8 cellular contexts compared by ENCODE assay signal in the genomic region with DNA sequence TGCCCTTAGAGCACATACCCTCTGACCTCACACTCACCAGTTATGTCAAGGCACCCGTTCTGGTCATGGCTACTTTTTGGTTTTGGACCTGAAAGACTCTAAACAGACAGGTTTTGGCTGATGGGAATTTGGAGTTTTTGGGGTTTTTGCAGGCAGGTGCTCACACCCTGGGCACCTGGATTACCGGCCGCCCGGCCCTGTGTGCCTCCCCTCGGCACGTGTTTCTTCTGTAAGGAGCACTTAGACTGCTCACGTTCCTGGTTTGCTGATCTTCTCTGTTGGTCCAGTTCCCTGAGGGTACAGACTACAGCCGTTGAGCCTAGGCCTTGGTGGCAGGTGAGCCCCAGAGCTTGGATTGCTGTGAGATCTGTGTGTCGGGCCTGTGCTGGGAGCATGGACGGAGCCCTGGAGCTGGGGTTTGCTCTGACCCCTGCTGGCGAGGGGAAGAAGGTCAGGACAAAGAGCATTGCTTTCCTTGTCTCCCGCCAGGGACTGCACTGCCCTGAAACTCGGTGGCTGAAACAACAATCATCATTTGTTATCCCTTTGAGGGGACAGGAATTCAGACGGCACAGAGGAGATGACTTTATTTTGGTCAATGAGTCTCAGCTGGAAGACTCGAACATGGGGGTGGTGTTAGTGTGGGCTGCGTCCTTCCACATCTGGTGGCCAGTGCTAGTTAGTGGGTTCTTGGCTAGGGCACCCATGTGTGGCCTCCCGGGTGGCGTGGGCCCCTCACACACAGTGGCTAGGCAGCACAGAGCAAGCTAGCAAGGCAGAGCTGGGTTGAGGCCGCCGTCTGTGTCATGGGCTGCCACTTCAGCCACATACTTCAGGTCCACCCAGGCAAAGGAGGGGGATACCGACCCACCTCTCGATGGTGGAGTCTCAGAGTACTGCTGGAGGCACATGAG.
DNase-seq lines count a peak whose midpoint lies in the region; ATAC-seq and TF ChIP-seq lines count a peak whose summit lies in the region.

No MANE protein-coding gene starts in this region.

- no peaks in the 10 kb centered on the region for H3K36me3 ChIP-seq in suprapubic skin

- TF ChIP-seq POLR2A in suprapubic skin (IDR thresholded peaks at IDR 0.05): no peak

- TF ChIP-seq CTCF in LNCAP (IDR thresholded peaks at IDR 0.05): peak; percentile 56; the same call in 1 of the 2 replicates
- peak; percentile 29 to 40 for TF ChIP-seq CTCF in suprapubic skin (IDR thresholded peaks at IDR 0.05)

- peaks cover 37% of the 10 kb centered on the region for H3K4me1 ChIP-seq in suprapubic skin

- H3K4me3 Mint-ChIP-seq in central memory CD8-positive, alpha-beta T cell: no peak overlapping the region

- H3K27me3 ChIP-seq in suprapubic skin: no peaks in the 10 kb centered on the region

- H3K9me3 ChIP-seq in suprapubic skin: no peaks in the 10 kb centered on the region

- peak; percentile 24 for ATAC-seq in central memory CD8-positive, alpha-beta T cell (replicated peaks; ENCODE audit: extremely low read depth, poor library complexity, severe bottlenecking)
- ATAC-seq in GM19395 (IDR thresholded peaks at IDR 0.05; ENCODE audit: unreplicated experiment): no peak
- no peak for ATAC-seq in HG03439 (IDR thresholded peaks at IDR 0.05; ENCODE audit: unreplicated experiment)

- no peaks in the 10 kb centered on the region for H3K27me3 Mint-ChIP-seq in central memory CD8-positive, alpha-beta T cell

- H3K27ac Mint-ChIP-seq in central memory CD8-positive, alpha-beta T cell (ENCODE audit: low read depth): peak overlapping the region; percentile 41

- WGBS in suprapubic skin: 61% methylated on average over 9 of the region's 22 CpGs

- DNase-seq in ELR (ENCODE audit: low read depth) (peak; percentile 46), kidney tubule cell (ENCODE audit: low spot score) (peak; percentile 49), suprapubic skin (ENCODE audit: low spot score in 2 of 2) (no peak), NCI-H69 (lab: John Stamatoyannopoulos, UW) (no peak)
- DNase-seq in central memory CD8-positive, alpha-beta T cell (ENCODE audit: low spot score in 2 of 2): no peak

- peaks cover 6% of the 10 kb centered on the region for H3K36me3 Mint-ChIP-seq in central memory CD8-positive, alpha-beta T cell (ENCODE audit: insufficient read depth)

- H3K4me3 ChIP-seq in suprapubic skin: no peak overlapping the region

- H3K27ac ChIP-seq in suprapubic skin: no peak overlapping the region

- no peak for TF ChIP-seq EP300 in suprapubic skin (IDR thresholded peaks at IDR 0.05)

- no peaks in the 10 kb centered on the region for H3K9me3 Mint-ChIP-seq in central memory CD8-positive, alpha-beta T cell

- peaks cover 55% of the 10 kb centered on the region for H3K4me1 Mint-ChIP-seq in central memory CD8-positive, alpha-beta T cell

Comparison
In these comparisons a context has a peak if more than half of its experiments do, and no peak if none do; other contexts are left out.
1. DNase-seq: peak in ELR (single experiment) and kidney tubule cell (single experiment); none in central memory CD8-positive, alpha-beta T cell (0 of 2), suprapubic skin (0 of 2) and NCI-H69 (single experiment).